In the genomic region with DNA sequence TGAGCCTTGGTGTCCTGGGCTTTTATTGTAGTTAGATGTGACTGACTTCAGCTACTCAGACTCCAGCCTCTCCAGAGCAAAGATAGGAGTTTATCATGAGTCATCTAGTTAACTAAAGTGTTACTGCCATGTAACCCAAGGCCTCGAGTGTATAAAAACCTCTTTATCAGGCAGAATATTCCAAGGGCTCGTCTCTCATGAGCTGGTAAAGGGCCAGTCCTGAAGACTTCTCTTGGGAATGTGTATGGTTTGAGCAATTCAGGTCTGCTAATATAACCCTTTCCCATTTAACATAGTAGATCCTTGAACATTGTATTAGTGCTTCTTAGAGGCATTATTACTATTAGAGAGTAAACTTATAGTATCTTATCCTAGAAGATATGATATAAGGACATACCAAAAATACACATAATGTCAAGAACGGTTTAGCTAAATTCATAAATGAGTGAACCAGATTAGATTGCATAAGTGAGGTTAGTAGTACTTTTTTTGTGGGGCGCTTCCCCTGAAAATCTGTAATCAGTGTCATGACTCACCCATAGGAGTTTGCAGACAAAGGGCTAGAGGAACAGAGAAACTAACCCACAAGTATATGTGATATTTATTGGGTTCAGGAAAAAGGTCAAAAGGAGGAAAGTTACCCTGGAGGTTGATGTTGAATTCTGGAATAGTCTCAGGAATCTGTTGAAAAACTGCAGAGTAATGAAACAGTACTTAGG, we compare ENCODE assay signal across 8 cellular contexts. TPM values are rescaled to one million over a fixed set of nuclear protein-coding genes. Genes with fewer than 3 reads are reported as not detected.
DNase-seq lines count a peak whose midpoint lies in the region; ATAC-seq and TF ChIP-seq lines count a peak whose summit lies in the region.

No MANE protein-coding gene starts in this region.

- ATAC-seq in GM21717 (IDR thresholded peaks at IDR 0.05; ENCODE audit: unreplicated experiment) (peak; percentile 49), GM18873 (IDR thresholded peaks at IDR 0.05; ENCODE audit: low FRiP score, unreplicated experiment) (no peak)

- no peaks in the 10 kb centered on the region for H3K27me3 ChIP-seq in left ventricle myocardium inferior (ENCODE audit: low read depth)

- no peak for TF ChIP-seq CTCF in left ventricle myocardium inferior (IDR thresholded peaks at IDR 0.05; ENCODE audit: borderline replicate concordance)

- H3K36me3 ChIP-seq in left ventricle myocardium inferior: no peaks in the 10 kb centered on the region

- no peak overlapping the region for H3K4me3 ChIP-seq in left ventricle myocardium inferior

- peak overlapping the region; percentile 34 for H3K27ac ChIP-seq in left ventricle myocardium inferior (replicated peaks)

- DNase-seq in ACHN (peak; percentile 54), RPMI7951 (ENCODE audit: low read depth) (peak; percentile 82), left ventricle myocardium inferior (no peak), iPS-NIHi7 (ENCODE audit: extremely low spot score) (no peak), DMS 273 (lab: John Stamatoyannopoulos, UW; ENCODE audit: unreplicated experiment) (no peak), D341Med (ENCODE audit: low spot score) (no peak)

- in situ Hi-C loops in ACHN (cut with HindIII; ENCODE audit: low pct_ligation_motif_present, low pct_unique_long_range_greater_than_20kb, low sequenced_read_pairs): no loop called here

- H3K9me3 ChIP-seq in left ventricle myocardium inferior (replicated peaks): no peaks in the 10 kb centered on the region

- H3K4me1 ChIP-seq in left ventricle myocardium inferior: peaks cover 57% of the 10 kb centered on the region

- intact Hi-C loops in left ventricle myocardium inferior (cut with micrococcal nuclease): no loop called here

RNA-seq across cellular contexts. Expression of gene DSE, which starts 16.0 kb away (rescaled TPM):
- 64.9 and 69.7 TPM in 2 replicates for total RNA-seq in RPMI7951 (2014; rRNA removed; shearing (Covaris generic))
- total RNA-seq in left ventricle myocardium inferior: 14.0 TPM

Comparison
In these comparisons a context has a peak if more than half of its experiments do, and no peak if none do; other contexts are left out.
1. DNase-seq: peak in ACHN (single experiment) and RPMI7951 (single experiment); none in left ventricle myocardium inferior (single experiment), iPS-NIHi7 (single experiment), DMS 273 (single experiment) and D341Med (single experiment).